ENCODE assay signal across 30 cellular contexts in genomic region chr1:12745126-12745991, GRCh38. TPM values are rescaled to one million over a fixed set of nuclear protein-coding genes. Genes with fewer than 3 reads are reported as not detected.
DNase-seq lines count a peak whose midpoint lies in the region; ATAC-seq and TF ChIP-seq lines count a peak whose summit lies in the region.
"Had no signal": no experiment of that assay in that cellular context is flagged by ENCODE, and none has a peak within 500 bp of the region (broad histone marks: within the 10 kb centered on the region; RNA-seq: fewer than 3 reads in every experiment).

No MANE protein-coding gene starts in this region.

- H4K20me1 ChIP-seq in KMS-11 (ENCODE audit: insufficient read depth): no peaks in the 10 kb centered on the region

- no peaks in the 10 kb centered on the region for H3K4me1 Mint-ChIP-seq in Caco-2 (ENCODE audit: low read depth, unreplicated experiment)
- H3K4me1 Mint-ChIP-seq: CD4-positive, alpha-beta memory T cell; naive B cell; stimulated activated effector memory CD8-positive, alpha-beta T cell treated with anti-CD3 and anti-CD28 coated beads, Interleukin-12 subunit alpha, Interleukin-12 subunit beta, amount 100 ng/mL, for 72 hours; T-helper 17 cell had no signal

- no peak for TF ChIP-seq POLR2A in esophagus muscularis mucosa (IDR thresholded peaks at IDR 0.05; ENCODE audit: low read depth)
- TF ChIP-seq POLR2A in stomach (IDR thresholded peaks at IDR 0.05): no peak

- POLR2A ChIA-PET in Caco-2 (lab: Charles Lee) (no interaction called here), GM10248 (lab: Yijun Ruan, JAX) (no interaction called here)

- H3K27ac Mint-ChIP-seq in Caco-2 (ENCODE audit: unreplicated experiment): peak overlapping the region; percentile 31
- H3K27ac Mint-ChIP-seq: CD4-positive, alpha-beta memory T cell; stimulated activated effector memory CD8-positive, alpha-beta T cell treated with anti-CD3 and anti-CD28 coated beads, Interleukin-12 subunit alpha, Interleukin-12 subunit beta, amount 100 ng/mL, for 72 hours; T-helper 17 cell had no signal

- H3K9me3 Mint-ChIP-seq in Caco-2 (ENCODE audit: unreplicated experiment): peaks cover 18% of the 10 kb centered on the region

- H3K9ac ChIP-seq in KMS-11: no peak overlapping the region

- H3K79me2 ChIP-seq in KMS-11 (ENCODE audit: insufficient read depth, low read depth): no peaks in the 10 kb centered on the region

- no peak overlapping the region for H3K4me3 Mint-ChIP-seq in Caco-2 (ENCODE audit: unreplicated experiment)
- H3K4me3 Mint-ChIP-seq: CD4-positive, alpha-beta memory T cell; stimulated activated effector memory CD8-positive, alpha-beta T cell treated with anti-CD3 and anti-CD28 coated beads, Interleukin-12 subunit alpha, Interleukin-12 subunit beta, amount 100 ng/mL, for 72 hours; T-helper 17 cell had no signal

- H3K27me3 ChIP-seq in Caco-2 (replicated peaks; ENCODE audit: control insufficient read depth, insufficient read depth, low read length): no peaks in the 10 kb centered on the region
- H3K27me3 ChIP-seq in KMS-11 (ENCODE audit: insufficient read depth, low read depth): peaks cover 59% of the 10 kb centered on the region; the same call in 1 of the 2 replicates
- H3K27me3 ChIP-seq in esophagus muscularis mucosa: peaks cover 0 to 3% (median 0%) of the 10 kb centered on the region in 4 donors
- H3K27me3 ChIP-seq in stomach: peaks cover 0 to 4% (median 0%) of the 10 kb centered on the region in 3 donors
- H3K27me3 ChIP-seq: body of pancreas, suprapubic skin had no signal

- H2AFZ ChIP-seq in KMS-11 (ENCODE audit: low read depth): no peak overlapping the region

- TF ChIP-seq EP300 in esophagus muscularis mucosa (IDR thresholded peaks at IDR 0.05) (no peak), stomach (IDR thresholded peaks at IDR 0.05) (no peak)

- intact Hi-C loops in Caco-2 (cut with micrococcal nuclease; ENCODE audit: unreplicated experiment): no loop called here
- intact Hi-C loops in esophagus muscularis mucosa (cut with DNase I): no loop called here
- intact Hi-C loops in stomach (cut with DNase I; ENCODE audit: low total_unique reads): no loop called here
- intact Hi-C loops in left ventricle myocardium superior (cut with micrococcal nuclease): no loop called here

- WGBS in esophagus muscularis mucosa: 68% methylated on average over 3 of the region's 3 CpGs
- 60 to 71% (median 65%) methylated on average over 3 of the region's 3 CpGs for WGBS in stomach, 5 donors

- peak overlapping the region; percentile 5; the same call in 1 of the 2 replicates for H3K4me2 ChIP-seq in KMS-11

- H3K36me3 Mint-ChIP-seq in Caco-2 (ENCODE audit: insufficient read depth, unreplicated experiment): no peaks in the 10 kb centered on the region
- H3K36me3 Mint-ChIP-seq: stimulated activated effector memory CD8-positive, alpha-beta T cell treated with anti-CD3 and anti-CD28 coated beads, Interleukin-12 subunit alpha, Interleukin-12 subunit beta, amount 100 ng/mL, for 72 hours had no signal

- peaks cover 12% of the 10 kb centered on the region for H3K27me3 Mint-ChIP-seq in Caco-2 (ENCODE audit: insufficient read depth, unreplicated experiment)
- H3K27me3 Mint-ChIP-seq: progenitor cell of endocrine pancreas had no signal

- H3K27ac ChIP-seq in KMS-11 (no peak overlapping the region), esophagus muscularis mucosa (replicated peaks in 1 of 4) (no peak overlapping the region), stomach (no peak overlapping the region)
- H3K27ac ChIP-seq: body of pancreas, left ventricle myocardium inferior, RWPE1, suprapubic skin had no signal

- H3K36me3 ChIP-seq in Caco-2 (ENCODE audit: control insufficient read depth, insufficient read depth, low read length): no peaks in the 10 kb centered on the region
- no peaks in the 10 kb centered on the region for H3K36me3 ChIP-seq in KMS-11 (ENCODE audit: insufficient read depth)
- no peaks in the 10 kb centered on the region for H3K36me3 ChIP-seq in esophagus muscularis mucosa
- H3K36me3 ChIP-seq in stomach: no peaks in the 10 kb centered on the region
- H3K36me3 ChIP-seq: left ventricle myocardium inferior, suprapubic skin had no signal

- TF ChIP-seq CTCF in Caco-2 (IDR thresholded peaks at IDR 0.05; ENCODE audit: insufficient read depth in 1 of 2, low read depth in 1 of 2, low read length in 1 of 2, severe bottlenecking in 1 of 2, unreplicated experiment in 1 of 2): no peak
- TF ChIP-seq CTCF in KMS-11 (conservative IDR thresholded peaks at IDR 0.05; ENCODE audit: low read depth, low read length): no peak
- no peak for TF ChIP-seq CTCF in esophagus muscularis mucosa (IDR thresholded peaks at IDR 0.05)
- no peak for TF ChIP-seq CTCF in GM10248 (IDR thresholded peaks at IDR 0.05; ENCODE audit: control extremely low read depth, extremely low read depth, low read depth, missing control alignments)
- TF ChIP-seq CTCF in stomach (IDR thresholded peaks at IDR 0.05): no peak

- H3K9me3 ChIP-seq in Caco-2 (peaks cover 6% of the 10 kb centered on the region; the same call in 1 of the 2 replicates), esophagus muscularis mucosa (peaks cover 0 to 20% (median 12%) of the 10 kb centered on the region in 4 donors), stomach (peaks cover 0 to 30% (median 24%) of the 10 kb centered on the region in 4 donors)

- DNase-seq in Caco-2 (peak in 1 of 2 experiments; percentile 7), SW480 (ENCODE audit: low spot score) (peak; percentile 78), esophagus muscularis mucosa (ENCODE audit: extremely low spot score) (peak; percentile 21), GM10248 (ENCODE audit: extremely low spot score) (no peak), stomach (no peak), left ventricle myocardium superior (no peak)
- DNase-seq: activated CD4-positive, alpha-beta T cell treated with anti-CD3 and anti-CD28 coated beads for 4 hours; activated gamma-delta T cell treated with Interleukin-2 at 50 U/mL for 16 hours; activated T-cell treated with anti-CD3 and anti-CD28 coated beads for 4 hours; body of pancreas; CD4-positive, alpha-beta memory T cell; cerebellar nuclear complex; DMS 273 treated with DMSO at 0.1 percent for 48 hours; H7; islet precursor cell; left ventricle myocardium inferior; naive B cell; NCI-H187 treated with DMSO at 0.1 percent for 48 hours; NCI-H748 treated with DMSO at 0.1 percent for 48 hours; stimulated activated CD4-positive, alpha-beta T cell treated with anti-CD3 and anti-CD28 coated beads, Interleukin-4, amount 100 ng/mL, for 24 hours; T-helper 17 cell had no signal

- BruUV-seq in Caco-2 (replicated peaks; lab: Mats Ljungman, UMichigan): no TSS peak

- CTCF ChIA-PET in Caco-2 (lab: Charles Lee): no interaction called here
- CTCF ChIA-PET in GM10248 (lab: Yijun Ruan, JAX): no interaction called here

- ATAC-seq in HG03175 (IDR thresholded peaks at IDR 0.05; ENCODE audit: unreplicated experiment): no peak
- ATAC-seq in left ventricle myocardium superior: no peak
- ATAC-seq: body of pancreas, sciatic nerve, T-helper 17 cell had no signal

- no peaks in the 10 kb centered on the region for H3K4me1 ChIP-seq in Caco-2
- H3K4me1 ChIP-seq in KMS-11 (ENCODE audit: low read depth, poor library complexity, severe bottlenecking): peaks cover 17% of the 10 kb centered on the region
- H3K4me1 ChIP-seq in esophagus muscularis mucosa: peaks cover 0 to 6% (median 0%) of the 10 kb centered on the region in 4 donors
- no peaks in the 10 kb centered on the region for H3K4me1 ChIP-seq in stomach
- H3K4me1 ChIP-seq: body of pancreas, left ventricle myocardium inferior, suprapubic skin had no signal

- no peak overlapping the region for H3K4me3 ChIP-seq in Caco-2 (ENCODE audit: low read depth, low read length)
- no peak overlapping the region for H3K4me3 ChIP-seq in KMS-11 (IDR thresholded peaks at IDR 0.05; ENCODE audit: insufficient read depth, low read depth, low read length)
- no peak overlapping the region for H3K4me3 ChIP-seq in esophagus muscularis mucosa
- no peak overlapping the region for H3K4me3 ChIP-seq in stomach
- H3K4me3 ChIP-seq: body of pancreas, left ventricle myocardium inferior, suprapubic skin had no signal

RNA-seq across cellular contexts. Expression of gene CFAP107, which starts 0.6 kb away (rescaled TPM):
- total RNA-seq in Caco-2 (2022) (not detected in 2 replicates), esophagus muscularis mucosa (not detected), stomach (not detected), left ventricle myocardium superior (not detected)
- not detected for polyA plus RNA-seq in stomach
- total RNA-seq: body of pancreas; CD4-positive, alpha-beta memory T cell; H7; left ventricle myocardium inferior; sciatic nerve; SK-MEL-5; T-helper 17 cell; urinary bladder had no signal
- polyA plus RNA-seq: CD4-positive, alpha-beta memory T cell; urinary bladder had no signal

RNA-seq across cellular contexts. Expression of gene PRAMEF12, which starts 28.2 kb away (rescaled TPM):
- total RNA-seq in Caco-2 (2022) (not detected in 2 replicates), esophagus muscularis mucosa (not detected), stomach (not detected), left ventricle myocardium superior (not detected)
- polyA plus RNA-seq in stomach: not detected
- total RNA-seq: body of pancreas; CD4-positive, alpha-beta memory T cell; H7; left ventricle myocardium inferior; progenitor cell of endocrine pancreas; sciatic nerve; SK-MEL-5; suprapubic skin; T-helper 17 cell; urinary bladder had no signal
- polyA plus RNA-seq: CD4-positive, alpha-beta memory T cell; urinary bladder had no signal

RNA-seq across cellular contexts. Expression of gene AADACL3, which starts 29.4 kb away (rescaled TPM):
- total RNA-seq in Caco-2 (2022) (not detected in 2 replicates), esophagus muscularis mucosa (not detected), stomach (not detected), left ventricle myocardium superior (not detected)
- polyA plus RNA-seq in stomach: not detected
- total RNA-seq: body of pancreas; CD4-positive, alpha-beta memory T cell; left ventricle myocardium inferior; progenitor cell of endocrine pancreas; sciatic nerve; SK-MEL-5; T-helper 17 cell; urinary bladder had no signal
- polyA plus RNA-seq: CD4-positive, alpha-beta memory T cell; urinary bladder had no signal

RNA-seq across cellular contexts. Expression of gene PRAMEF1, which starts 45.8 kb away (rescaled TPM):
- total RNA-seq in Caco-2 (2022) (not detected in 2 replicates), esophagus muscularis mucosa (not detected), stomach (not detected), left ventricle myocardium superior (not detected)
- polyA plus RNA-seq in stomach: not detected
- total RNA-seq: body of pancreas; CD4-positive, alpha-beta memory T cell; H7; left ventricle myocardium inferior; progenitor cell of endocrine pancreas; sciatic nerve; SK-MEL-5; suprapubic skin; T-helper 17 cell; urinary bladder had no signal
- polyA plus RNA-seq: CD4-positive, alpha-beta memory T cell; urinary bladder had no signal

Comparison
In these comparisons a context has a peak if more than half of its experiments do, and no peak if none do; other contexts are left out.
1. DNase-seq: peak in SW480 (single experiment) and esophagus muscularis mucosa (single experiment); none in GM10248 (single experiment), stomach (single experiment) and left ventricle myocardium superior (single experiment).